ENCODE assay signal across 17 cellular contexts in genomic region chr10:15482168-15482567, GRCh38.
A peak's percentile ranks its signal among the peaks of the same experiment; 100 is the strongest.
DNase-seq lines count a peak whose midpoint lies in the region; ATAC-seq and TF ChIP-seq lines count a peak whose summit lies in the region.
"Had no signal": no experiment of that assay in that cellular context is flagged by ENCODE, and none has a peak within 500 bp of the region (broad histone marks: within the 10 kb centered on the region; RNA-seq: fewer than 3 reads in every experiment).

No MANE protein-coding gene starts in this region.

- peak overlapping the region; percentile 65 for H3K9ac ChIP-seq in adipocyte (ENCODE audit: low read length)

- peak; percentile 69 for ATAC-seq in sciatic nerve

- intact Hi-C loops in sciatic nerve (cut with DNase I), result loop anchor here (10.0 kb wide), 1 partner anchor 103 kb away; no protein-coding TSS in a partner anchor

- no peaks in the 10 kb centered on the region for H3K9me3 ChIP-seq in adipocyte (ENCODE audit: control insufficient read depth, low read length)
- H3K9me3 ChIP-seq: HAP-1 had no signal

- H3K4me1 ChIP-seq in adipocyte (ENCODE audit: control insufficient read depth, insufficient read depth, low read length), result peaks cover 74% of the 10 kb centered on the region
- H3K4me1 ChIP-seq: HAP-1 had no signal

- DNase-seq in AG10803 (ENCODE audit: low read depth) (peak; percentile 84), adipocyte (ENCODE audit: low read depth) (peak; percentile 81), fibroblast of mammary gland (ENCODE audit: low read depth) (peak; percentile 76), sciatic nerve (ENCODE audit: low spot score) (no peak), dermis blood vessel endothelial cell (no peak), NCI-H82 (lab: John Stamatoyannopoulos, UW) (no peak), cerebellar nuclear complex (lab: John Stamatoyannopoulos, UW) (no peak)
- DNase-seq in activated effector memory CD4-positive, alpha-beta T cell treated with anti-CD3 and anti-CD28 coated beads, Interleukin-2, amount 50 U/mL, for 16 hours, result no peak
- DNase-seq: DMS 273 treated with DMSO at 0.1 percent for 48 hours, GF-D8, IMR-90, Kasumi-1, NCI-H1105 treated with DMSO at 0.1 percent for 48 hours, NCI-H187 treated with DMSO at 0.1 percent for 48 hours, NCI-H345, NCI-H526 had no signal

- H3K27me3 ChIP-seq in adipocyte (replicated peaks; ENCODE audit: control insufficient read depth, insufficient read depth, low read length), result no peaks in the 10 kb centered on the region

- no peak for TF ChIP-seq CTCF in AG10803 (conservative IDR thresholded peaks at IDR 0.05; ENCODE audit: low read length)
- TF ChIP-seq CTCF in fibroblast of mammary gland (conservative IDR thresholded peaks at IDR 0.05; ENCODE audit: control insufficient read depth, insufficient read depth, low read depth, low read length), result no peak

- no peaks in the 10 kb centered on the region for H3K36me3 ChIP-seq in adipocyte (ENCODE audit: control insufficient read depth, insufficient read depth, low read length, severe bottlenecking)
- H3K36me3 ChIP-seq: HAP-1 had no signal

- H3K4me3 ChIP-seq in AG10803 (ENCODE audit: low read length) (no peak overlapping the region), adipocyte (ENCODE audit: low read length) (no peak overlapping the region), fibroblast of mammary gland (ENCODE audit: control insufficient read depth, low read depth, low read length) (no peak overlapping the region)
- H3K4me3 ChIP-seq: HAP-1 had no signal

Comparison
In these comparisons a context has a peak if more than half of its experiments do, and no peak if none do; other contexts are left out.
1. DNase-seq: peak in AG10803 (single experiment), adipocyte (single experiment) and fibroblast of mammary gland (single experiment); none in sciatic nerve (single experiment), dermis blood vessel endothelial cell (single experiment), activated effector memory CD4-positive, alpha-beta T cell treated with anti-CD3 and anti-CD28 coated beads, Interleukin-2, amount 50 U/mL, for 16 hours (single experiment), NCI-H82 (single experiment) and cerebellar nuclear complex (0 of 2).